ENCODE assay signal across 10 cellular contexts in genomic region chr1:51863384-51863783, GRCh38.
DNase-seq lines count a peak whose midpoint lies in the region; ATAC-seq lines count a peak whose summit lies in the region.
"Had no signal": no experiment of that assay in that cellular context is flagged by ENCODE, and none has a peak within 500 bp of the region (broad histone marks: within the 10 kb centered on the region; RNA-seq: fewer than 3 reads in every experiment).

No MANE protein-coding gene starts in this region.

- peaks cover 25% of the 10 kb centered on the region for H3K36me3 ChIP-seq in BLaER1

- peaks cover 86% of the 10 kb centered on the region for H4K20me1 ChIP-seq in BLaER1

- DNase-seq in SIG-M5 (lab: John Stamatoyannopoulos, UW) (peak; percentile 55), amygdala (lab: John Stamatoyannopoulos, UW) (no peak), T1000 (lab: John Stamatoyannopoulos, UW) (no peak), NCI-H2227 treated with DMSO at 0.1 percent for 48 hours (lab: John Stamatoyannopoulos, UW) (no peak), UCSD-AML1 (lab: John Stamatoyannopoulos, UW; ENCODE audit: unreplicated experiment) (no peak)
- DNase-seq: activated effector memory CD4-positive, alpha-beta T cell treated with Interleukin-2 at 50 U/mL for 16 hours; stomach had no signal

- no peak overlapping the region for H3K27ac ChIP-seq in BLaER1
- H3K27ac ChIP-seq: stomach had no signal

- no peaks in the 10 kb centered on the region for H3K9me3 ChIP-seq in BLaER1
- H3K9me3 ChIP-seq: stomach had no signal

- H3K4me1 ChIP-seq in BLaER1 = peaks cover 12% of the 10 kb centered on the region

- peak overlapping the region; percentile 30 for H3K4me2 ChIP-seq in BLaER1

- no peak overlapping the region for H3K4me3 ChIP-seq in BLaER1
- H3K4me3 ChIP-seq: stomach had no signal

- H3K27me3 ChIP-seq in BLaER1 = no peaks in the 10 kb centered on the region
- H3K27me3 ChIP-seq: stomach had no signal

- ATAC-seq in GM18868 (IDR thresholded peaks at IDR 0.05; ENCODE audit: unreplicated experiment) = peak; percentile 62
- peak; percentile 66 for ATAC-seq in HG03108 (IDR thresholded peaks at IDR 0.05; ENCODE audit: unreplicated experiment)

- no peak overlapping the region for H3K9ac ChIP-seq in BLaER1
